23 cellular contexts compared by ENCODE assay signal in genomic region chr22:39630721-39631120, GRCh38.
DNase-seq lines count a peak whose midpoint lies in the region; ATAC-seq, FAIRE-seq and TF ChIP-seq lines count a peak whose summit lies in the region.
"Had no signal": no experiment of that assay in that cellular context is flagged by ENCODE, and none has a peak within 500 bp of the region (broad histone marks: within the 10 kb centered on the region; RNA-seq: fewer than 3 reads in every experiment).

No MANE protein-coding gene starts in this region.

- DNase-seq in Right ventricle myocardium inferior (ENCODE audit: missing footprints): peak; percentile 17
- no peak for DNase-seq in right cardiac atrium
- no peak for DNase-seq in H1 (ENCODE audit: low read depth in 1 of 2, low spot score in 2 of 2)
- DNase-seq in neuronal stem cell (ENCODE audit: low spot score): no peak
- no peak for DNase-seq in OCI-M1 (lab: John Stamatoyannopoulos, UW)
- no peak for DNase-seq in progenitor cell of endocrine pancreas (ENCODE audit: low spot score, unreplicated experiment)
- no peak for DNase-seq in NCI-H510A treated with DMSO at 0.1 percent for 48 hours (lab: John Stamatoyannopoulos, UW)
- DNase-seq in NCI-H1930 (lab: John Stamatoyannopoulos, UW): no peak
- DNase-seq: Caco-2; CD8-positive, alpha-beta T cell; DMS153; DND-41; GM23248 had no signal

- H2AFZ ChIP-seq in H1 (ENCODE audit: low read length) (peak overlapping the region; percentile 62; the same call in 1 of the 2 replicates), neuronal stem cell (ENCODE audit: low read length) (no peak overlapping the region)
- H2AFZ ChIP-seq: GM23248 had no signal

- TF ChIP-seq RAD21 in H1 (IDR thresholded peaks at IDR 0.05 in 1 of 2, conservative IDR thresholded peaks at IDR 0.05 in 1 of 2; ENCODE audit: low read depth in 2 of 2, low read length in 2 of 2): no peak

- no peak for FAIRE-seq in H1 (lab: Jason Lieb, UNC)
- FAIRE-seq: A204.1, G401.6, GM12892, H54 had no signal

- H3K27me3 Mint-ChIP-seq in progenitor cell of endocrine pancreas: peaks cover 29% of the 10 kb centered on the region
- H3K27me3 Mint-ChIP-seq: CD4-positive, CD25-positive, alpha-beta regulatory T cell had no signal

- no peak overlapping the region for H2BK20ac ChIP-seq in H1 (ENCODE audit: low read length)

- no peak overlapping the region for H3K27ac Mint-ChIP-seq in progenitor cell of endocrine pancreas
- H3K27ac Mint-ChIP-seq: B cell; CD8-positive, alpha-beta T cell had no signal

- no peak overlapping the region for H2BK15ac ChIP-seq in H1 (ENCODE audit: low read length)
- peak overlapping the region; percentile 32 for H2BK15ac ChIP-seq in neuronal stem cell (ENCODE audit: low read length)

- no peaks in the 10 kb centered on the region for H3K4me1 Mint-ChIP-seq in progenitor cell of endocrine pancreas (ENCODE audit: low read depth)
- H3K4me1 Mint-ChIP-seq: B cell had no signal

- H3K4me2 ChIP-seq in H1 (ENCODE audit: insufficient read depth in 1 of 2, low read depth in 2 of 2, low read length in 2 of 2) (no peak overlapping the region), neuronal stem cell (ENCODE audit: insufficient read depth, low read length, poor library complexity, severe bottlenecking) (no peak overlapping the region)
- H3K4me2 ChIP-seq: BLaER1 had no signal

- H2BK5ac ChIP-seq in H1 (ENCODE audit: low read depth, low read length): no peak overlapping the region
- peak overlapping the region; percentile 70 for H2BK5ac ChIP-seq in neuronal stem cell (ENCODE audit: low read length)

- no peaks in the 10 kb centered on the region; the same call in 1 of the 2 replicates for H3K23me2 ChIP-seq in H1 (ENCODE audit: low read depth, low read length)

- no peak for TF ChIP-seq EP300 in H1 (IDR thresholded peaks at IDR 0.05; ENCODE audit: borderline replicate concordance in 1 of 2, low read depth in 2 of 2, low read length in 2 of 2)

- H4K8ac ChIP-seq in H1 (ENCODE audit: extremely low read depth, insufficient read depth, low read length) (no peak overlapping the region), neuronal stem cell (ENCODE audit: low read depth, low read length) (no peak overlapping the region)

- peaks cover 0 to 3% of the 10 kb centered on the region in 2 experiments for H4K20me1 ChIP-seq in H1 (replicated peaks in 1 of 2; ENCODE audit: control insufficient read depth in 1 of 2, insufficient read depth in 2 of 2, low read length in 2 of 2)
- H4K20me1 ChIP-seq: BLaER1 had no signal

- no peak overlapping the region for H3K4me3 Mint-ChIP-seq in progenitor cell of endocrine pancreas (ENCODE audit: low read depth)
- H3K4me3 Mint-ChIP-seq: B cell; CD4-positive, CD25-positive, alpha-beta regulatory T cell; CD8-positive, alpha-beta T cell had no signal

- H2AK5ac ChIP-seq in H1 (ENCODE audit: low read depth, low read length): no peak overlapping the region
- H2AK5ac ChIP-seq in neuronal stem cell (ENCODE audit: low read depth, low read length): peak overlapping the region; percentile 77

- intact Hi-C loops in Right ventricle myocardium inferior (cut with DNase I) (no loop called here), right cardiac atrium (cut with DNase I) (no loop called here)

- H2BK12ac ChIP-seq in H1 (ENCODE audit: low read depth, low read length) (no peak overlapping the region), neuronal stem cell (ENCODE audit: low read length) (peak overlapping the region; percentile 26)

- H3K4ac ChIP-seq in H1 (replicated peaks; ENCODE audit: insufficient read length, low read depth, low read length) (no peak overlapping the region), neuronal stem cell (ENCODE audit: low read length) (no peak overlapping the region)

- H3K18ac ChIP-seq in H1 (ENCODE audit: extremely low read depth, low read length): no peak overlapping the region; the same call in 1 of the 2 replicates
- peak overlapping the region; percentile 77 for H3K18ac ChIP-seq in neuronal stem cell (ENCODE audit: low read length)

- no peak overlapping the region for H3K56ac ChIP-seq in H1 (replicated peaks; ENCODE audit: insufficient read length, low read depth, low read length)

- TF ChIP-seq POLR2A in H1 (IDR thresholded peaks at IDR 0.05; ENCODE audit: control extremely low read depth in 1 of 2, low read depth in 2 of 2, low read length in 2 of 2): no peak

- ATAC-seq in Right ventricle myocardium inferior: no peak
- no peak for ATAC-seq in right cardiac atrium
- ATAC-seq: CD8-positive, alpha-beta T cell had no signal

- CTCF ChIA-PET in H1 (lab: Charles Lee; ENCODE audit: partially characterized antibody): interaction anchor here (0.9 to 1.9 kb wide), 5 partner anchors 9 to 131 kb away, joined by 3 to 6 read pairs (median 4); no protein-coding TSS in a partner anchor

- no peaks in the 10 kb centered on the region for H3K36me3 Mint-ChIP-seq in progenitor cell of endocrine pancreas (ENCODE audit: insufficient read depth)
- H3K36me3 Mint-ChIP-seq: CD4-positive, CD25-positive, alpha-beta regulatory T cell; CD8-positive, alpha-beta T cell had no signal

- H3K36me3 ChIP-seq in H1 (ENCODE audit: control insufficient read depth in 2 of 4, insufficient read depth in 4 of 4, low read length in 3 of 4) (no peaks in the 10 kb centered on the region), neuronal stem cell (replicated peaks in 1 of 2; ENCODE audit: control insufficient read depth in 2 of 2, insufficient read depth in 2 of 2, low read length in 2 of 2) (no peaks in the 10 kb centered on the region)
- H3K36me3 ChIP-seq: BLaER1, HAP-1 had no signal

- no peaks in the 10 kb centered on the region for H3K4me1 ChIP-seq in right cardiac atrium (ENCODE audit: control insufficient read depth, insufficient read depth, low read length)
- peaks cover 2 to 23% (median 7%) of the 10 kb centered on the region in 4 experiments for H3K4me1 ChIP-seq in H1 (replicated peaks in 1 of 4; ENCODE audit: control insufficient read depth in 3 of 4, insufficient read depth in 4 of 4, low read length in 3 of 4)
- H3K4me1 ChIP-seq in neuronal stem cell (ENCODE audit: control insufficient read depth in 2 of 2, insufficient read depth in 1 of 2, low read depth in 1 of 2, low read length in 2 of 2): peaks cover 0 to 16% of the 10 kb centered on the region in 2 donors
- H3K4me1 ChIP-seq: Caco-2 had no signal

- H3K79me1 ChIP-seq in H1 (ENCODE audit: low read depth, low read length) (no peaks in the 10 kb centered on the region), neuronal stem cell (ENCODE audit: low read depth, low read length) (no peaks in the 10 kb centered on the region)

- no peaks in the 10 kb centered on the region for H3K9me3 Mint-ChIP-seq in progenitor cell of endocrine pancreas (ENCODE audit: low read depth)
- H3K9me3 Mint-ChIP-seq: CD4-positive, CD25-positive, alpha-beta regulatory T cell; CD8-positive, alpha-beta T cell had no signal

- H3K4me3 ChIP-seq in right cardiac atrium (ENCODE audit: low read length) (no peak overlapping the region), H1 (ENCODE audit: extremely low read depth in 1 of 4, insufficient read depth in 2 of 4, low read depth in 3 of 4, low read length in 4 of 4) (no peak overlapping the region), neuronal stem cell (ENCODE audit: low read length in 2 of 2) (no peak overlapping the region)
- H3K4me3 ChIP-seq: BLaER1, GM23248, HAP-1 had no signal

- H4K5ac ChIP-seq in H1 (ENCODE audit: insufficient read length, low read depth, low read length): no peak overlapping the region

- H3K14ac ChIP-seq in H1 (ENCODE audit: insufficient read length) (no peak overlapping the region), neuronal stem cell (ENCODE audit: low read length) (no peak overlapping the region)

- POLR2A ChIA-PET in H1 (lab: Charles Lee; ENCODE audit: partially characterized antibody): interaction anchor here (0.7 to 1.0 kb wide), 2 partner anchors 8 to 285 kb away, joined by 3 read pairs; no protein-coding TSS in a partner anchor

- H3K9me3 ChIP-seq in right cardiac atrium (ENCODE audit: control insufficient read depth, low read length): peaks cover 3% of the 10 kb centered on the region
- no peaks in the 10 kb centered on the region for H3K9me3 ChIP-seq in H1 (ENCODE audit: insufficient read depth in 2 of 2, low read depth in 1 of 2, low read length in 1 of 2)
- peaks cover 0 to 6% of the 10 kb centered on the region in 2 donors for H3K9me3 ChIP-seq in neuronal stem cell (replicated peaks in 1 of 2; ENCODE audit: control insufficient read depth in 2 of 2, insufficient read depth in 1 of 2, low read depth in 1 of 2, low read length in 2 of 2)
- H3K9me3 ChIP-seq: BLaER1, Caco-2, HAP-1 had no signal

- no peak for TF ChIP-seq CTCF in H1 (IDR thresholded peaks at IDR 0.05; ENCODE audit: control extremely low read depth in 1 of 3, insufficient read depth in 1 of 3, low read depth in 1 of 3, low read length in 3 of 3)
- no peak for TF ChIP-seq CTCF in progenitor cell of endocrine pancreas (IDR thresholded peaks at IDR 0.05; ENCODE audit: unreplicated experiment)

- no peak overlapping the region for H3K27ac ChIP-seq in right cardiac atrium (ENCODE audit: low read length)
- no peak overlapping the region for H3K27ac ChIP-seq in H1 (ENCODE audit: low read depth, low read length)
- H3K27ac ChIP-seq in neuronal stem cell (replicated peaks; ENCODE audit: low read length): no peak overlapping the region
- H3K27ac ChIP-seq: 22Rv1, BLaER1, C4-2B, GM23248 had no signal

- H3K9ac ChIP-seq in H1 (replicated peaks in 1 of 4; ENCODE audit: extremely low read depth in 1 of 4, low read depth in 3 of 4, low read length in 3 of 4) (no peak overlapping the region), neuronal stem cell (ENCODE audit: low read depth, low read length, poor library complexity) (peak overlapping the region; percentile 10)
- H3K9ac ChIP-seq: BLaER1, GM23248 had no signal

- no peaks in the 10 kb centered on the region for H3K79me2 ChIP-seq in H1 (ENCODE audit: control insufficient read depth in 1 of 2, insufficient read depth in 2 of 2, low read length in 2 of 2)

- no peak overlapping the region for H4K91ac ChIP-seq in H1 (replicated peaks; ENCODE audit: insufficient read length, low read length)
- H4K91ac ChIP-seq in neuronal stem cell (ENCODE audit: low read depth, low read length, poor library complexity): no peak overlapping the region

- no peak overlapping the region for H3K23ac ChIP-seq in H1 (ENCODE audit: insufficient read length)
- H3K23ac ChIP-seq in neuronal stem cell (ENCODE audit: low read depth, low read length, poor library complexity): peak overlapping the region; percentile 1

- WGBS in right cardiac atrium: 78% methylated on average over 8 of the region's 8 CpGs
- WGBS in H1 (ENCODE audit: extremely low coverage in 1 of 2, insufficient coverage in 1 of 2, insufficient read length in 1 of 2, insufficient replicate concordance in 2 of 2, low coverage in 1 of 2, low lambda C conversion rate in 2 of 2, missing lambda C conversion rate in 1 of 2), 2 experiments: 78% methylated on average over 6 of the region's 8 CpGs; no CpG with 5 or more reads in 1 of the 2 experiments
- no CpG with 5 or more reads among the region's 8 CpGs for WGBS in neuronal stem cell (ENCODE audit: extremely low coverage in 2 of 2, insufficient read length in 2 of 2, insufficient replicate concordance in 1 of 2), 2 donors

- no peak overlapping the region for H2BK120ac ChIP-seq in H1 (replicated peaks; ENCODE audit: low read depth, low read length)
- no peak overlapping the region for H2BK120ac ChIP-seq in neuronal stem cell (ENCODE audit: low read depth, low read length)

- H3K27me3 ChIP-seq in right cardiac atrium (ENCODE audit: control insufficient read depth, insufficient read depth) (no peaks in the 10 kb centered on the region), H1 (replicated peaks in 1 of 4; ENCODE audit: control insufficient read depth in 3 of 4, extremely low read depth in 1 of 4, insufficient read depth in 3 of 4, low read length in 3 of 4) (no peaks in the 10 kb centered on the region), neuronal stem cell (ENCODE audit: control insufficient read depth in 3 of 3, insufficient read depth in 3 of 3, low read depth in 1 of 3, low read length in 3 of 3) (peaks cover 0 to 30% (median 2%) of the 10 kb centered on the region in 3 experiments)
- H3K27me3 ChIP-seq: BLaER1 had no signal
